Comparison of ENCODE assay signal across 12 cellular contexts in the genomic region with DNA sequence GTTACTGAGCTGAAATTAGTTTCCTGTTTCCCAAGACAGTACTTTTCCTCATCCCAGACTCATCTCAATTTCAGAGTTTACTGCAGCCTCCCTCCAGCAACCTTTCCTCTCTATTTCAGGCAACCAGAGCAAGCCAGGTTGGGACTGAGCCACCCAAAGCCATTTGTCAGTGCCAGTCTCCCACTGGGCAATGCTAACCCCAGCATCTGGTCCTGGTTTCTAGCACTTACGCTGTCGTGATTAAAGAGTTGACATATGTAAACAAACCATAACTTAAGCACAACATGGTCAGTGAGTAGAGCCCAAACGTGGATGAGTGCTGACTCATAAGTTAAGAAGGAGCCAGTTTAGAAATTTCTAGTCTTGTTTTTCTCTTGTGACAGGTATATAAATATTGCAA.
DNase-seq lines count a peak whose midpoint lies in the region; ATAC-seq, FAIRE-seq and TF ChIP-seq lines count a peak whose summit lies in the region.
"Had no signal": no experiment of that assay in that cellular context is flagged by ENCODE, and none has a peak within 500 bp of the region (broad histone marks: within the 10 kb centered on the region; RNA-seq: fewer than 3 reads in every experiment).

No MANE protein-coding gene starts in this region.

- H3K36me3 ChIP-seq in ACC112 (ENCODE audit: insufficient read depth, low read length), result no peaks in the 10 kb centered on the region
- no peaks in the 10 kb centered on the region for H3K36me3 ChIP-seq in ascending aorta
- no peaks in the 10 kb centered on the region for H3K36me3 ChIP-seq in hepatocyte (replicated peaks; ENCODE audit: insufficient read depth, low read depth)
- H3K36me3 ChIP-seq in effector memory CD4-positive, alpha-beta T cell (ENCODE audit: control insufficient read depth, insufficient read depth, low read length), result no peaks in the 10 kb centered on the region

- H3K4me3 ChIP-seq in ACC112 (ENCODE audit: low read depth, low read length), result peak overlapping the region; percentile 30; the same call in 1 of the 2 replicates
- no peak overlapping the region for H3K4me3 ChIP-seq in ascending aorta
- H3K4me3 ChIP-seq in hepatocyte, result no peak overlapping the region
- no peak overlapping the region for H3K4me3 ChIP-seq in effector memory CD4-positive, alpha-beta T cell (ENCODE audit: insufficient read depth, low read depth, low read length, poor library complexity, severe bottlenecking)

- TF ChIP-seq POLR2A in H54 (IDR thresholded peaks at IDR 0.05; ENCODE audit: low read depth, low read length), result no peak

- no peak for FAIRE-seq in H54 (lab: Jason Lieb, UNC)

- WGBS in hepatocyte (ENCODE audit: low lambda C conversion rate, missing lambda C conversion rate), result 13% methylated on average over 3 of the region's 3 CpGs

- H3K27me3 Mint-ChIP-seq in activated CD4-positive, alpha-beta T cell treated with anti-CD3 and anti-CD28 coated beads for 36 hours, result peaks cover 2% of the 10 kb centered on the region
- H3K27me3 Mint-ChIP-seq: T-cell had no signal

- H3K9me3 ChIP-seq in ascending aorta, result no peaks in the 10 kb centered on the region
- H3K9me3 ChIP-seq in hepatocyte (ENCODE audit: low read depth), result no peaks in the 10 kb centered on the region
- no peaks in the 10 kb centered on the region for H3K9me3 ChIP-seq in effector memory CD4-positive, alpha-beta T cell (ENCODE audit: control insufficient read depth, low read length)

- H2AFZ ChIP-seq in ACC112 (ENCODE audit: low read length, unreplicated experiment), result peak overlapping the region; percentile 65
- H2AFZ ChIP-seq in hepatocyte, result no peak overlapping the region

- H3K36me3 Mint-ChIP-seq in activated CD4-positive, alpha-beta T cell treated with anti-CD3 and anti-CD28 coated beads for 36 hours (ENCODE audit: low read depth), result no peaks in the 10 kb centered on the region
- H3K36me3 Mint-ChIP-seq: T-cell had no signal

- H3K27me3 ChIP-seq in ACC112 (ENCODE audit: insufficient read depth, low read length) (no peaks in the 10 kb centered on the region), ascending aorta (no peaks in the 10 kb centered on the region), hepatocyte (no peaks in the 10 kb centered on the region)
- no peaks in the 10 kb centered on the region for H3K27me3 ChIP-seq in effector memory CD4-positive, alpha-beta T cell (replicated peaks; ENCODE audit: control insufficient read depth, insufficient read depth, low read length, poor library complexity, severe bottlenecking)

- H3K4me2 ChIP-seq in hepatocyte, result peak overlapping the region; percentile 2

- intact Hi-C loops in ascending aorta (cut with DNase I), result no loop called here
- intact Hi-C loops in activated CD4-positive, alpha-beta T cell treated with anti-CD3 and anti-CD28 coated beads for 36 hours (cut with DNase I, micrococcal nuclease), result no loop called here

- no peaks in the 10 kb centered on the region for H3K79me2 ChIP-seq in ACC112 (ENCODE audit: control insufficient read depth, insufficient read depth, low read length, unreplicated experiment)
- H3K79me2 ChIP-seq in hepatocyte, result no peaks in the 10 kb centered on the region

- no peaks in the 10 kb centered on the region for H3K9me2 ChIP-seq in hepatocyte (replicated peaks; ENCODE audit: insufficient read depth)

- DNase-seq in H54 (ENCODE audit: insufficient read length, low spot score) (peak; percentile 3), ascending aorta (ENCODE audit: low spot score in 2 of 2) (no peak), hepatocyte (ENCODE audit: low spot score) (peak; percentile 62), KBM-7 (no peak)
- no peak for DNase-seq in effector memory CD4-positive, alpha-beta T cell
- DNase-seq in activated CD4-positive, alpha-beta T cell treated with anti-CD3 and anti-CD28 coated beads for 36 hours, result no peak
- DNase-seq: NCI-H1694, T-cell had no signal

- no peaks in the 10 kb centered on the region for H4K20me1 ChIP-seq in hepatocyte (ENCODE audit: insufficient read depth, poor library complexity, severe bottlenecking)

- TF ChIP-seq CTCF in ascending aorta (IDR thresholded peaks at IDR 0.05) (no peak), hepatocyte (IDR thresholded peaks at IDR 0.05; ENCODE audit: poor library complexity) (no peak)

- peaks cover 7% of the 10 kb centered on the region for H3K4me1 ChIP-seq in ACC112 (ENCODE audit: control insufficient read depth, insufficient read depth, low read length, unreplicated experiment)
- H3K4me1 ChIP-seq in ascending aorta, result peaks cover 0 to 5% of the 10 kb centered on the region in 2 donors
- no peaks in the 10 kb centered on the region for H3K4me1 ChIP-seq in hepatocyte (ENCODE audit: insufficient read depth)
- no peaks in the 10 kb centered on the region for H3K4me1 ChIP-seq in effector memory CD4-positive, alpha-beta T cell (ENCODE audit: control insufficient read depth, insufficient read depth, low read length, poor library complexity, severe bottlenecking)

- CTCF ChIA-PET in activated CD4-positive, alpha-beta T cell treated with anti-CD3 and anti-CD28 coated beads for 36 hours (lab: Charles Lee), result no interaction called here

- in situ Hi-C loops in KBM-7 (cut with MboI; ENCODE audit: low pct_unique_long_range_greater_than_20kb, low sequenced_read_pairs), result no loop called here

- ATAC-seq in activated CD4-positive, alpha-beta T cell treated with anti-CD3 and anti-CD28 coated beads for 36 hours, result no peak
- no peak for ATAC-seq in HG02610 (IDR thresholded peaks at IDR 0.05; ENCODE audit: unreplicated experiment)
- ATAC-seq: left colon, T-cell had no signal

- POLR2A ChIA-PET in activated CD4-positive, alpha-beta T cell treated with anti-CD3 and anti-CD28 coated beads for 36 hours (lab: Charles Lee), result interaction anchor here (0.5 kb wide), 1 partner anchor 8 kb away, joined by 6 read pairs; no protein-coding TSS in a partner anchor

- no peak overlapping the region for H3K27ac Mint-ChIP-seq in activated CD4-positive, alpha-beta T cell treated with anti-CD3 and anti-CD28 coated beads for 36 hours
- H3K27ac Mint-ChIP-seq: T-cell had no signal

- H3K4me3 Mint-ChIP-seq in activated CD4-positive, alpha-beta T cell treated with anti-CD3 and anti-CD28 coated beads for 36 hours, result no peak overlapping the region
- H3K4me3 Mint-ChIP-seq: T-cell had no signal

- H3K27ac ChIP-seq in ACC112 (ENCODE audit: low read depth, low read length), result peak overlapping the region; percentile 18; the same call in 1 of the 2 replicates
- H3K27ac ChIP-seq in ascending aorta, result peak overlapping the region; percentile 29 to 51
- H3K27ac ChIP-seq in hepatocyte, result peak overlapping the region; percentile 39
- no peak overlapping the region for H3K27ac ChIP-seq in effector memory CD4-positive, alpha-beta T cell (ENCODE audit: insufficient read depth, low read length, poor library complexity, severe bottlenecking)
- H3K27ac ChIP-seq: C4-2B had no signal

- no peaks in the 10 kb centered on the region for H3K4me1 Mint-ChIP-seq in activated CD4-positive, alpha-beta T cell treated with anti-CD3 and anti-CD28 coated beads for 36 hours
- H3K4me1 Mint-ChIP-seq: T-cell had no signal

- no peaks in the 10 kb centered on the region for H3K9me3 Mint-ChIP-seq in activated CD4-positive, alpha-beta T cell treated with anti-CD3 and anti-CD28 coated beads for 36 hours (ENCODE audit: low read depth)

Comparison
In these comparisons a context has a peak if more than half of its experiments do, and no peak if none do; other contexts are left out.
1. DNase-seq: peak in H54 (single experiment) and hepatocyte (single experiment); none in ascending aorta (0 of 2), KBM-7 (single experiment), effector memory CD4-positive, alpha-beta T cell (0 of 3) and activated CD4-positive, alpha-beta T cell treated with anti-CD3 and anti-CD28 coated beads for 36 hours (single experiment).